ENCODE assay signal across 7 cellular contexts in the genomic region with DNA sequence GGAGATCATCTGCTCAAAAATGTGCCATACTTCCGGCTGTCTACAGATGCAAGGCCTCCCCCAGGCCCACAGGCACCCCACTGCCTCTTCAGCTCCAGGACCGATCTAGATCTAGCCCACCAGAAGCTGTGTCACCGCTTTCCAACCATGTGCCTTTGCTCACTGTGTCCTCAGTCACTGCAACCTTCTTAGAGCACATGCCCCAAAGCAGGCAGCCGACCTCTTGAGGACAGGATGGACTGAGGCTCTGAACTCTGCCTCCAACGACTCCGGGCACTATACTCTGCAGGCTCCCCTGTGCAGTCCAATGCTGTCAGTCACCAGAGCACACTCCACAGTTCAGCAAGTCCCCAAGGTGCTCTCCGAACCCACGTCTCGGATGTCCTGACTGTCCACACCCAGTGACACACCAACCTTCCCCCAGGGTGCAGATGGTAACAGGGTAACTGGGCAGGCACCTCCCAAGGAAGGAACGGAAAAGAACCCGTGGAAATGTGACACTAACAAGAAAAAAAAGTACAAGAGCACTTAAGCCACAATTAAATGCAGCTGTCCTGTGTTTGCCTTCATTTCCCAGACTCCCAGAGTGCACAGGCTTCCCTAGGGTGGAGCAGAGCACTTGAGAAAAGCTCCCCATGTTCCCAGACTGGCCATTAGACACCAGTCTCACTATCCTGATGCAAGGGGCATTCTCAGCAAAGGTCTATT. TPM values are rescaled to one million over a fixed set of nuclear protein-coding genes. Genes with fewer than 3 reads are reported as not detected.
DNase-seq lines count a peak whose midpoint lies in the region; ATAC-seq and TF ChIP-seq lines count a peak whose summit lies in the region.

No MANE protein-coding gene starts in this region.

- H3K4me2 ChIP-seq in GM23338: peak overlapping the region; percentile 27

- H3K79me2 ChIP-seq in GM23338 (replicated peaks; ENCODE audit: insufficient read depth): peaks cover 94% of the 10 kb centered on the region

- H3K4me3 ChIP-seq in GM23338 (no peak overlapping the region), mucosa of descending colon (no peak overlapping the region)

- no peaks in the 10 kb centered on the region for H3K36me3 ChIP-seq in GM23338 (ENCODE audit: insufficient read depth)
- no peaks in the 10 kb centered on the region for H3K36me3 ChIP-seq in mucosa of descending colon (ENCODE audit: low read depth)

- peak overlapping the region; percentile 73; the same call in 1 of the 2 replicates for H3K27ac ChIP-seq in GM23338 (ENCODE audit: low read depth)

- ATAC-seq in GM23338 (peak; percentile 5; the same call in 1 of the 3 replicates), mucosa of descending colon (peak; percentile 56), GM21786 (IDR thresholded peaks at IDR 0.05; ENCODE audit: unreplicated experiment) (no peak), HG03442 (IDR thresholded peaks at IDR 0.05; ENCODE audit: unreplicated experiment) (no peak)

- H2AFZ ChIP-seq in GM23338: no peak overlapping the region

- H3K9me3 ChIP-seq in mucosa of descending colon: no peaks in the 10 kb centered on the region

- no peak overlapping the region; the same call in 2 of the 3 replicates for H3K4me3 Mint-ChIP-seq in GM23338

- H3K27me3 ChIP-seq in GM23338 (ENCODE audit: insufficient read depth): no peaks in the 10 kb centered on the region

- 0 out of 2 replicates have a peak, but pooled peaks cover 4% of the 10 kb centered on the region for H3F3A ChIP-seq in GM23338 (replicated peaks; ENCODE audit: low read depth)

- TF ChIP-seq CTCF in GM23338 (conservative IDR thresholded peaks at IDR 0.05; ENCODE audit: low read depth in 2 of 2): no peak
- TF ChIP-seq CTCF in mucosa of descending colon (IDR thresholded peaks at IDR 0.05): no peak

- H3K4me1 ChIP-seq in GM23338 (ENCODE audit: insufficient read depth) (peaks cover 76% of the 10 kb centered on the region), mucosa of descending colon (ENCODE audit: low read depth) (peaks cover 69% of the 10 kb centered on the region)

- H3K9me2 ChIP-seq in GM23338 (ENCODE audit: insufficient read depth): no peaks in the 10 kb centered on the region

- DNase-seq in GM23338 (ENCODE audit: low spot score) (no peak), NCI-H510A (lab: John Stamatoyannopoulos, UW) (peak; percentile 46), brain pericyte (ENCODE audit: low read depth, low spot score) (peak; percentile 73), mucosa of descending colon (peak; percentile 55 to 69 (median 59)), T1000 (lab: John Stamatoyannopoulos, UW) (no peak)

- H3K27me3 Mint-ChIP-seq in GM23338 (ENCODE audit: insufficient read depth, low read depth, poor library complexity): peaks cover 6% of the 10 kb centered on the region

- peaks cover 15% of the 10 kb centered on the region for H3K36me3 Mint-ChIP-seq in GM23338 (ENCODE audit: low read depth)

- no peaks in the 10 kb centered on the region for H3K9me3 Mint-ChIP-seq in GM23338

- peaks cover 82% of the 10 kb centered on the region for H4K20me1 ChIP-seq in GM23338 (replicated peaks; ENCODE audit: insufficient read depth)

- intact Hi-C loops in mucosa of descending colon (cut with DNase I, micrococcal nuclease): loop anchor here in 1 of 2 donors (10.0 kb wide), 1 partner anchor 127 kb away; no protein-coding TSS in a partner anchor

- H3K27ac Mint-ChIP-seq in GM23338: no peak overlapping the region; the same call in 1 of the 2 replicates

- peaks cover 77% of the 10 kb centered on the region for H3K4me1 Mint-ChIP-seq in GM23338

TF ChIP-seq in GM23338, 12 proteins besides CTCF, POLR2A, EP300 and RAD21:
- TF ChIP-seq CREB1 (CRISPR knock-in tag; IDR thresholded peaks at IDR 0.05; ENCODE audit: low read depth) (no peak), POLR2AphosphoS5 (IDR thresholded peaks at IDR 0.05; ENCODE audit: low read depth) (0 out of 2 replicates have a peak, but pooled peaks have one; percentile 21)

RNA-seq across cellular contexts. Expression of gene STK24, which starts 4.8 kb away (rescaled TPM):
- 144 and 157 TPM in 2 replicates for total RNA-seq in GM23338 (2014; rRNA removed; shearing (Covaris generic))
- polyA plus RNA-seq in GM23338 (2016; fragmentation: Nextera tagmentation; extraction: Ambion mirVana): 56.5 and 60.3 TPM in 2 replicates
- 100 to 1,000 TPM; 190 to 210 (median 204) TPM for total RNA-seq in mucosa of descending colon

Comparison
In these comparisons a context has a peak if more than half of its experiments do, and no peak if none do; other contexts are left out.
1. ATAC-seq: peak in GM23338 (single experiment) and mucosa of descending colon (single experiment); none in GM21786 (single experiment) and HG03442 (single experiment).
2. DNase-seq: peak in NCI-H510A (single experiment), brain pericyte (single experiment) and mucosa of descending colon (3 of 3); none in GM23338 (single experiment) and T1000 (single experiment).